11 cellular contexts compared by ENCODE assay signal in genomic region chr17:3796822-3797170, GRCh38. TPM values are rescaled to one million over a fixed set of nuclear protein-coding genes. Genes with fewer than 3 reads are reported as not detected.
DNase-seq lines count a peak whose midpoint lies in the region; ATAC-seq, FAIRE-seq and TF ChIP-seq lines count a peak whose summit lies in the region.
"Had no signal": no experiment of that assay in that cellular context is flagged by ENCODE, and none has a peak within 500 bp of the region (broad histone marks: within the 10 kb centered on the region; RNA-seq: fewer than 3 reads in every experiment).

No MANE protein-coding gene starts in this region.

- POLR2A ChIA-PET in HepG2 (lab: Yijun Ruan, JAX) (no interaction called here), activated B cell treated with CpG ODN at 0.5 μM for 24 hours (lab: Charles Lee) (interaction anchor here (0.6 to 1.6 kb wide), 19 partner anchors 8 to 186 kb away, joined by 3 to 8 read pairs (median 3); partner anchors contain the start of gene HASPIN)

- H3K27me3 ChIP-seq in HepG2 (ENCODE audit: control insufficient read depth in 1 of 2, insufficient read depth in 2 of 2, low read length in 2 of 2): no peaks in the 10 kb centered on the region
- no peaks in the 10 kb centered on the region for H3K27me3 ChIP-seq in right lobe of liver
- H3K27me3 ChIP-seq in breast epithelium: no peaks in the 10 kb centered on the region

- peaks cover 77% of the 10 kb centered on the region for H3K4me1 ChIP-seq in HepG2 (ENCODE audit: insufficient read depth, low read length)
- peaks cover 0 to 23% (median 11%) of the 10 kb centered on the region in 4 donors for H3K4me1 ChIP-seq in right lobe of liver
- H3K4me1 ChIP-seq in breast epithelium: no peaks in the 10 kb centered on the region

- no peak for TF ChIP-seq EP300 in HepG2 (IDR thresholded peaks at IDR 0.05; ENCODE audit: low read depth in 2 of 2, low read length in 2 of 2)
- no peak for TF ChIP-seq EP300 in HepG2 (CRISPR knock-in tag; IDR thresholded peaks at IDR 0.05; ENCODE audit: borderline replicate concordance)

- H3K9me3 ChIP-seq in HepG2 (ENCODE audit: low read length) (no peaks in the 10 kb centered on the region), right lobe of liver (no peaks in the 10 kb centered on the region), breast epithelium (no peaks in the 10 kb centered on the region)

- intact Hi-C loops in HepG2 (cut with micrococcal nuclease; ENCODE audit: unreplicated experiment): no loop called here
- intact Hi-C loops in right lobe of liver (cut with DNase I): no loop called here
- intact Hi-C loops in activated B cell treated with CpG ODN at 0.5 μM for 24 hours (cut with micrococcal nuclease): loop anchor here (1.0 kb wide), 1 partner anchor 8 kb away; no protein-coding TSS in a partner anchor
- intact Hi-C loops in breast epithelium (cut with DNase I; ENCODE audit: low total_unique reads): no loop called here

- H3K9me3 Mint-ChIP-seq in activated B cell treated with CpG ODN at 0.5 μM for 24 hours: no peaks in the 10 kb centered on the region

- H4K20me1 ChIP-seq in HepG2 (ENCODE audit: insufficient read depth, low read length): no peaks in the 10 kb centered on the region

- CTCF ChIA-PET in HepG2 (lab: Yijun Ruan, JAX; ENCODE audit: low intra/inter-chr PET ratio, low total read pairs): no interaction called here
- CTCF ChIA-PET in activated B cell treated with CpG ODN at 0.5 μM for 24 hours (lab: Charles Lee): interaction anchor here (1.0 to 1.6 kb wide), 5 partner anchors 20 to 49 kb away, joined by 3 to 5 read pairs (median 4); partner anchors contain the start of gene NCBP3

- ATAC-seq in HepG2: no peak
- ATAC-seq in right lobe of liver: no peak
- peak; percentile 25 for ATAC-seq in HG02588 (IDR thresholded peaks at IDR 0.05; ENCODE audit: unreplicated experiment)
- peak; percentile 37 for ATAC-seq in activated B cell treated with CpG ODN at 0.5 μM for 24 hours (ENCODE audit: low read depth)
- ATAC-seq in stimulated activated naive CD8-positive, alpha-beta T cell treated with anti-CD3 and anti-CD28 coated beads, Interleukin-15, Interleukin-2, amounts not matched to agents 100 U/mL and 50 U/mL, for 24 hours: peak; percentile 38

- TF ChIP-seq CTCF in HepG2 (CRISPR knock-in tag; IDR thresholded peaks at IDR 0.05) (no peak), right lobe of liver (IDR thresholded peaks at IDR 0.05) (no peak), activated B cell treated with CpG ODN at 0.5 μM for 24 hours (IDR thresholded peaks at IDR 0.05) (no peak), breast epithelium (IDR thresholded peaks at IDR 0.05) (no peak)

- H3K27ac ChIP-seq in HepG2 (ENCODE audit: extremely low read length, insufficient read depth, low read length) (peak overlapping the region; percentile 92), right lobe of liver (no peak overlapping the region), breast epithelium (no peak overlapping the region)

- DNase-seq in HepG2 (ENCODE audit: low spot score) (no peak), right lobe of liver (no peak), activated B cell treated with CpG ODN at 0.5 μM for 24 hours (no peak), breast epithelium (ENCODE audit: low spot score in 2 of 2) (no peak), NOMO-1 treated with dmso at 0.1 percent for 144 hours (lab: John Stamatoyannopoulos, UW; ENCODE audit: unreplicated experiment) (no peak), GM12892 (ENCODE audit: insufficient read length) (no peak)
- no peak for DNase-seq in stimulated activated naive CD8-positive, alpha-beta T cell treated with anti-CD3 and anti-CD28 coated beads, Interleukin-15, Interleukin-2, amounts not matched to agents 100 U/mL and 50 U/mL, for 24 hours
- DNase-seq: IMR-90, mesenchymal stem cell, NCI-H226 had no signal

- peak overlapping the region; percentile 9 for H3K4me3 Mint-ChIP-seq in activated B cell treated with CpG ODN at 0.5 μM for 24 hours

- no peaks in the 10 kb centered on the region for H3K36me3 Mint-ChIP-seq in activated B cell treated with CpG ODN at 0.5 μM for 24 hours (ENCODE audit: low read depth)

- no peaks in the 10 kb centered on the region for H3K79me2 ChIP-seq in HepG2 (ENCODE audit: insufficient read depth, low read length)

- no peaks in the 10 kb centered on the region for H3K27me3 Mint-ChIP-seq in activated B cell treated with CpG ODN at 0.5 μM for 24 hours

- H3K36me3 ChIP-seq in HepG2 (replicated peaks in 1 of 2; ENCODE audit: control insufficient read depth in 1 of 2, insufficient read depth in 2 of 2, low read length in 2 of 2): no peaks in the 10 kb centered on the region
- H3K36me3 ChIP-seq in right lobe of liver: no peaks in the 10 kb centered on the region
- H3K36me3 ChIP-seq in breast epithelium: no peaks in the 10 kb centered on the region

- in situ Hi-C loops in HepG2 (cut with HindIII; ENCODE audit: extremely low pct_ligation_motif_present, low pct_unique_long_range_greater_than_20kb): no loop called here

- no TSS peak for BruUV-seq in HepG2 (replicated peaks; lab: Mats Ljungman, UMichigan)

- H3K4me3 ChIP-seq in HepG2 (replicated peaks in 1 of 3; ENCODE audit: insufficient read depth in 1 of 3, low read depth in 2 of 3, low read length in 3 of 3) (no peak overlapping the region), right lobe of liver (no peak overlapping the region), breast epithelium (no peak overlapping the region)

- H3K9ac ChIP-seq in HepG2 (ENCODE audit: insufficient read depth, low read depth, low read length): no peak overlapping the region

- no peak overlapping the region for H3K4me2 ChIP-seq in HepG2 (ENCODE audit: low read depth, low read length)

- peak overlapping the region; percentile 79 for H3K27ac Mint-ChIP-seq in activated B cell treated with CpG ODN at 0.5 μM for 24 hours

- no peak for FAIRE-seq in HepG2 (lab: Jason Lieb, UNC)
- no peak for FAIRE-seq in GM12892 (lab: Jason Lieb, UNC)

- peaks cover 53% of the 10 kb centered on the region for H3K4me1 Mint-ChIP-seq in activated B cell treated with CpG ODN at 0.5 μM for 24 hours

- no peak for TF ChIP-seq RAD21 in HepG2 (CRISPR knock-in tag; IDR thresholded peaks at IDR 0.05)

- no peak for TF ChIP-seq POLR2A in HepG2 (IDR thresholded peaks at IDR 0.05; ENCODE audit: insufficient read depth in 1 of 2, low read depth in 2 of 2, low read length in 2 of 2)
- TF ChIP-seq POLR2A in right lobe of liver (IDR thresholded peaks at IDR 0.05): no peak
- TF ChIP-seq POLR2A in breast epithelium (IDR thresholded peaks at IDR 0.05): no peak
- no peak for TF ChIP-seq POLR2A in GM12892 (IDR thresholded peaks at IDR 0.05; ENCODE audit: low read depth, low read length)

- 96% methylated on average over 9 of the region's 9 CpGs for WGBS in HepG2 (ENCODE audit: low lambda C conversion rate)
- 70% methylated on average over 2 of the region's 9 CpGs for WGBS in right lobe of liver (ENCODE audit: insufficient coverage, low coverage, low lambda C conversion rate, missing lambda C conversion rate)

- no peak overlapping the region for H2AFZ ChIP-seq in HepG2 (ENCODE audit: low read length)

RNA-seq across cellular contexts. Expression of gene ITGAE, which starts 4.2 kb away (rescaled TPM):
- total RNA-seq in HepG2 (2016; rRNA removed; fragmentation: Illumina TruSeq; extraction: Trizol) (49.0 and 56.3 TPM in 2 replicates), right lobe of liver (1 to 10 TPM; 5.4 to 7.7 (median 5.8) TPM), activated B cell treated with CpG ODN at 0.5 μM for 24 hours (42.9 and 45.3 TPM in 2 replicates), breast epithelium (10 to 100 TPM; 26.5 to 31.2 (median 27.1) TPM)
- 99.2 and 118 TPM in 2 replicates for total RNA-seq in HepG2 (2016; cell fraction: cytosol; rRNA removed; fragmentation: Illumina TruSeq; extraction: Trizol; ENCODE audit: low read depth)
- total RNA-seq in HepG2 (2016; cell fraction: insoluble cytoplasmic fraction; rRNA removed; fragmentation: Illumina TruSeq; extraction: Trizol): 54.9 and 56.5 TPM in 2 replicates
- total RNA-seq in HepG2 (2016; cell fraction: membrane; rRNA removed; fragmentation: Illumina TruSeq; extraction: Trizol): 121 and 124 TPM in 2 replicates
- total RNA-seq in HepG2 (2016; cell fraction: nucleus; rRNA removed; fragmentation: Illumina TruSeq; extraction: Trizol): 18.5 and 22.4 TPM in 2 replicates
- polyA plus RNA-seq in HepG2 (2011; rRNA removed): 38.2 and 42.3 TPM in 2 replicates
- polyA plus RNA-seq in HepG2 (2011; cell fraction: cytosol; rRNA removed): 28.2 and 31.0 TPM in 2 replicates
- polyA plus RNA-seq in HepG2 (2011; cell fraction: nucleus; rRNA removed): 13.3 and 15.2 TPM in 2 replicates
- polyA plus RNA-seq in HepG2 (2012): 19.1 and 24.6 TPM in 2 replicates
- polyA plus RNA-seq in HepG2 (2016; cell fraction: cytosol; fragmentation: Illumina TruSeq; extraction: Trizol; ENCODE audit: low read depth): 110 and 139 TPM in 2 replicates
- polyA plus RNA-seq in HepG2 (2016; cell fraction: insoluble cytoplasmic fraction; fragmentation: Illumina TruSeq; extraction: Trizol; ENCODE audit: low read depth): 46.7 and 46.9 TPM in 2 replicates
- polyA plus RNA-seq in HepG2 (2016; cell fraction: membrane; fragmentation: Illumina TruSeq; extraction: Trizol; ENCODE audit: low read depth): 90.3 and 104 TPM in 2 replicates
- 36.8 and 38.1 TPM in 2 replicates for polyA plus RNA-seq in HepG2 (2016; cell fraction: nucleus; fragmentation: Illumina TruSeq; extraction: Trizol; ENCODE audit: insufficient read depth, low read depth)
- polyA minus RNA-seq in HepG2 (2011; rRNA and poly(A)+ RNA removed; ENCODE audit: low replicate concordance): 7.6 and 11.0 TPM in 2 replicates
- 2.8 and 3.8 TPM in 2 replicates for polyA minus RNA-seq in HepG2 (2011; cell fraction: cytosol; rRNA and poly(A)+ RNA removed)
- polyA minus RNA-seq in HepG2 (2011; cell fraction: nucleus; rRNA and poly(A)+ RNA removed): 11.7 and 12.6 TPM in 2 replicates
- 23.4 TPM for polyA plus RNA-seq in GM12892 (2012; ENCODE audit: missing spikeins)

RNA-seq across cellular contexts. Expression of gene NCBP3, which starts 49.2 kb away (rescaled TPM):
- 20.6 and 24.8 TPM in 2 replicates for total RNA-seq in HepG2 (2016; rRNA removed; fragmentation: Illumina TruSeq; extraction: Trizol)
- total RNA-seq in HepG2 (2016; cell fraction: cytosol; rRNA removed; fragmentation: Illumina TruSeq; extraction: Trizol; ENCODE audit: low read depth): 3.9 and 4.8 TPM in 2 replicates
- total RNA-seq in HepG2 (2016; cell fraction: insoluble cytoplasmic fraction; rRNA removed; fragmentation: Illumina TruSeq; extraction: Trizol): 21.8 and 23.5 TPM in 2 replicates
- total RNA-seq in HepG2 (2016; cell fraction: membrane; rRNA removed; fragmentation: Illumina TruSeq; extraction: Trizol): 7.8 and 9.5 TPM in 2 replicates
- 30.1 and 35.2 TPM in 2 replicates for total RNA-seq in HepG2 (2016; cell fraction: nucleus; rRNA removed; fragmentation: Illumina TruSeq; extraction: Trizol)
- polyA plus RNA-seq in HepG2 (2011; rRNA removed): 16.6 and 19.5 TPM in 2 replicates
- 4.6 and 5.5 TPM in 2 replicates for polyA plus RNA-seq in HepG2 (2011; cell fraction: cytosol; rRNA removed)
- polyA plus RNA-seq in HepG2 (2011; cell fraction: nucleus; rRNA removed): 27.4 and 36.6 TPM in 2 replicates
- polyA plus RNA-seq in HepG2 (2012): 22.5 and 26.0 TPM in 2 replicates
- 1.2 and 1.9 TPM in 2 replicates for polyA plus RNA-seq in HepG2 (2016; cell fraction: cytosol; fragmentation: Illumina TruSeq; extraction: Trizol; ENCODE audit: low read depth)
- polyA plus RNA-seq in HepG2 (2016; cell fraction: insoluble cytoplasmic fraction; fragmentation: Illumina TruSeq; extraction: Trizol; ENCODE audit: low read depth): 22.8 and 23.0 TPM in 2 replicates
- 4.1 and 4.3 TPM in 2 replicates for polyA plus RNA-seq in HepG2 (2016; cell fraction: membrane; fragmentation: Illumina TruSeq; extraction: Trizol; ENCODE audit: low read depth)
- 77.0 and 80.1 TPM in 2 replicates for polyA plus RNA-seq in HepG2 (2016; cell fraction: nucleus; fragmentation: Illumina TruSeq; extraction: Trizol; ENCODE audit: insufficient read depth, low read depth)
- polyA minus RNA-seq in HepG2 (2011; rRNA and poly(A)+ RNA removed; ENCODE audit: low replicate concordance): 8.7 and 10.7 TPM in 2 replicates
- 3.4 and 5.1 TPM in 2 replicates for polyA minus RNA-seq in HepG2 (2011; cell fraction: cytosol; rRNA and poly(A)+ RNA removed)
- polyA minus RNA-seq in HepG2 (2011; cell fraction: nucleus; rRNA and poly(A)+ RNA removed): 42.4 and 49.2 TPM in 2 replicates
- 10 to 100 TPM in 4 of 6 experiments, 1 to 10 TPM in 2; 8.6 to 15.1 (median 10.5) TPM for total RNA-seq in right lobe of liver
- total RNA-seq in activated B cell treated with CpG ODN at 0.5 μM for 24 hours: 49.5 TPM in 2 replicates
- 10 to 100 TPM; 21.6 to 34.1 (median 25.9) TPM for total RNA-seq in breast epithelium
- 21.0 TPM for polyA plus RNA-seq in GM12892 (2012; ENCODE audit: missing spikeins)

Comparison
In these comparisons a context has a peak if more than half of its experiments do, and no peak if none do; other contexts are left out.
1. ATAC-seq: peak in HG02588 (single experiment), activated B cell treated with CpG ODN at 0.5 μM for 24 hours (single experiment) and stimulated activated naive CD8-positive, alpha-beta T cell treated with anti-CD3 and anti-CD28 coated beads, Interleukin-15, Interleukin-2, amounts not matched to agents 100 U/mL and 50 U/mL, for 24 hours (single experiment); none in HepG2 (single experiment) and right lobe of liver (0 of 4).